In genomic region chr2:12587729-12588522, GRCh38 we compare ENCODE assay signal across 9 cellular contexts.
DNase-seq lines count a peak whose midpoint lies in the region; ATAC-seq lines count a peak whose summit lies in the region.
"Had no signal": no experiment of that assay in that cellular context is flagged by ENCODE, and none has a peak within 500 bp of the region (broad histone marks: within the 10 kb centered on the region; RNA-seq: fewer than 3 reads in every experiment).

No MANE protein-coding gene starts in this region.

- H3K4me1 Mint-ChIP-seq in activated naive CD8-positive, alpha-beta T cell (ENCODE audit: low read depth) = peaks cover 31% of the 10 kb centered on the region

- intact Hi-C loops in left colon (cut with DNase I, micrococcal nuclease) = no loop called here

- H3K4me3 Mint-ChIP-seq in activated naive CD8-positive, alpha-beta T cell = no peak overlapping the region
- H3K4me3 Mint-ChIP-seq: T-helper 1 cell treated with Interleukin-12 subunit alpha and Interleukin-12 subunit beta and Interleukin-4 antibody, amounts not matched to agents 30 μg/mL and 1 μg/mL, for 36 hours had no signal

- peak overlapping the region; percentile 36 for H3K27ac Mint-ChIP-seq in activated naive CD8-positive, alpha-beta T cell
- H3K27ac Mint-ChIP-seq: T-helper 1 cell treated with Interleukin-12 subunit alpha and Interleukin-12 subunit beta and Interleukin-4 antibody, amounts not matched to agents 30 μg/mL and 1 μg/mL, for 36 hours had no signal

- DNase-seq in EL (peak; percentile 89), HPDE6-E6E7 (ENCODE audit: extremely low spot score) (peak; percentile 82), left colon (no peak), NCI-H2171 treated with DMSO at 0.1 percent for 48 hours (lab: John Stamatoyannopoulos, UW) (no peak), iPS-NIHi7 (ENCODE audit: extremely low spot score) (no peak), hippocampal formation (lab: John Stamatoyannopoulos, UW) (no peak)

- ATAC-seq in GM21528 (IDR thresholded peaks at IDR 0.05; ENCODE audit: low FRiP score, unreplicated experiment) = peak; percentile 96
- ATAC-seq in left colon = peak; percentile 81

- H3K36me3 Mint-ChIP-seq in activated naive CD8-positive, alpha-beta T cell = no peaks in the 10 kb centered on the region

- no peaks in the 10 kb centered on the region for H3K9me3 Mint-ChIP-seq in activated naive CD8-positive, alpha-beta T cell (ENCODE audit: low read depth)
- H3K9me3 Mint-ChIP-seq: T-helper 1 cell treated with Interleukin-12 subunit alpha and Interleukin-12 subunit beta and Interleukin-4 antibody, amounts not matched to agents 30 μg/mL and 1 μg/mL, for 36 hours had no signal

- no peaks in the 10 kb centered on the region for H3K27me3 Mint-ChIP-seq in activated naive CD8-positive, alpha-beta T cell

Comparison
In these comparisons a context has a peak if more than half of its experiments do, and no peak if none do; other contexts are left out.
1. DNase-seq: peak in EL (single experiment) and HPDE6-E6E7 (single experiment); none in left colon (0 of 2), NCI-H2171 treated with DMSO at 0.1 percent for 48 hours (single experiment), iPS-NIHi7 (single experiment) and hippocampal formation (0 of 2).